34 cellular contexts compared by ENCODE assay signal in the genomic region with DNA sequence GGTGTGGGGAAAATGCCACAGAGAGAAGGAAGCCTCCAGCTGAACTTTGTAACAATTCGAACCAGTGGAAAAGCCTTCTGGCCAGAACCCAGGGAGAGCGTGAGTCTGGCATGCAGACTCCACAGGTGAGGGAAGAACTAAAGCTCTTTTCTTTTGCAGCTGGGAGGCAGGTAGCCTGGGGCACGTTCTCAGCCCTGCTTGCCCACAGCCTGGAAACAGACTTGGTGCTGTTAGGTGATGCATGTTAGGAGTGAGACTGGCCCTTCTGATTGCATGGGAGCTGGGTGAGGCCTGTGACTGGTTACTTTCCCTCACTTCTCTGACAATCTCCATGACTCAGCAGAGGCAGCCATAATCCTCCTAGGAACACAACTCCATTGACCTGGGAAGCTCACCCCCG.
"Had no signal": no experiment of that assay in that cellular context is flagged by ENCODE, and none has a peak within 500 bp of the region (broad histone marks: within the 10 kb centered on the region; RNA-seq: fewer than 3 reads in every experiment).

No MANE protein-coding gene starts in this region.

- H3K27ac Mint-ChIP-seq: activated B cell treated with CpG ODN at 0.5 μM for 24 hours; activated CD4-positive, alpha-beta memory T cell treated with anti-CD3 and anti-CD28 coated beads for 36 hours; activated CD4-positive, alpha-beta T cell treated with anti-CD3 and anti-CD28 coated beads, Interleukin-2, amount 10 ng/mL, durations not matched to agents 24 days and 14 days; activated CD8-positive, alpha-beta T cell treated with anti-CD3 and anti-CD28 coated beads for 36 hours; activated naive CD4-positive, alpha-beta T cell treated with anti-CD3 and anti-CD28 coated beads for 36 hours; activated naive CD8-positive, alpha-beta T cell treated with anti-CD3 and anti-CD28 coated beads for 36 hours; activated T-cell treated with anti-CD3 and anti-CD28 coated beads, Interleukin-2, amount 50 U/mL, for 72 hours; activated T-helper 1 cell treated with anti-CD3 and anti-CD28 coated beads, Interleukin-12 subunit alpha, Interleukin-12 subunit beta, Interleukin-2, Interleukin-4 antibody, amounts not matched to agents 30 ng/mL and 10 ng/mL and 1 ng/mL, durations not matched to agents 14 hours and 24 hours and 36 hours; activated T-helper 17 cell treated with anti-CD3 and anti-CD28 coated beads, Interleukin-2, amount 50 U/mL, for 72 hours; brain; T-helper 1 cell treated with Interleukin-12 subunit alpha and Interleukin-12 subunit beta and Interleukin-4 antibody, amounts not matched to agents 30 μg/mL and 1 μg/mL, for 36 hours; T-helper 2 cell treated with Interferon-gamma antibody and Interleukin-4, amounts not matched to agents 5 μg/mL and 100 μg/mL, for 36 hours had no signal

- H3K36me3 Mint-ChIP-seq: activated CD4-positive, alpha-beta memory T cell treated with anti-CD3 and anti-CD28 coated beads for 36 hours; activated naive CD4-positive, alpha-beta T cell treated with anti-CD3 and anti-CD28 coated beads, Interleukin-2, amount 50 U/mL, for 72 hours; activated naive CD8-positive, alpha-beta T cell treated with anti-CD3 and anti-CD28 coated beads for 36 hours; brain had no signal

- H3K4me1 Mint-ChIP-seq: activated B cell treated with CpG ODN at 0.5 μM for 24 hours; activated CD4-positive, alpha-beta T cell treated with anti-CD3 and anti-CD28 coated beads, Interleukin-2, amount 10 ng/mL, durations not matched to agents 24 days and 14 days; activated naive CD8-positive, alpha-beta T cell treated with anti-CD3 and anti-CD28 coated beads for 36 hours; activated T-helper 17 cell treated with anti-CD3 and anti-CD28 coated beads, Interleukin-2, amount 50 U/mL, for 72 hours; brain; central memory CD8-positive, alpha-beta T cell had no signal

- H3K9me3 Mint-ChIP-seq: activated CD4-positive, alpha-beta memory T cell treated with anti-CD3 and anti-CD28 coated beads for 36 hours; activated T-cell treated with anti-CD3 and anti-CD28 coated beads, Interleukin-2, amount 50 U/mL, for 72 hours; activated T-helper 1 cell treated with anti-CD3 and anti-CD28 coated beads, Interleukin-12 subunit alpha, Interleukin-12 subunit beta, Interleukin-2, Interleukin-4 antibody, amounts not matched to agents 30 ng/mL and 10 ng/mL and 1 ng/mL, durations not matched to agents 14 hours and 24 hours and 36 hours; central memory CD8-positive, alpha-beta T cell; T-helper 2 cell treated with Interferon-gamma antibody and Interleukin-4, amounts not matched to agents 5 μg/mL and 100 μg/mL, for 36 hours had no signal

- H3K4me3 Mint-ChIP-seq: activated B cell treated with CpG ODN at 0.5 μM for 24 hours; activated CD4-positive, alpha-beta memory T cell treated with anti-CD3 and anti-CD28 coated beads for 36 hours; activated CD4-positive, alpha-beta T cell treated with anti-CD3 and anti-CD28 coated beads, Interleukin-2, amount 10 ng/mL, durations not matched to agents 24 days and 14 days; activated CD8-positive, alpha-beta T cell treated with anti-CD3 and anti-CD28 coated beads for 36 hours; activated naive CD4-positive, alpha-beta T cell treated with anti-CD3 and anti-CD28 coated beads for 36 hours; activated naive CD8-positive, alpha-beta T cell treated with anti-CD3 and anti-CD28 coated beads for 36 hours; activated T-cell treated with anti-CD3 and anti-CD28 coated beads, Interleukin-2, amount 50 U/mL, for 4 hours; activated T-cell treated with anti-CD3 and anti-CD28 coated beads, Interleukin-2, amount 50 U/mL, for 72 hours; activated T-helper 1 cell treated with anti-CD3 and anti-CD28 coated beads, Interleukin-12 subunit alpha, Interleukin-12 subunit beta, Interleukin-2, Interleukin-4 antibody, amounts not matched to agents 30 ng/mL and 10 ng/mL and 1 ng/mL, durations not matched to agents 14 hours and 24 hours and 36 hours; activated T-helper 17 cell treated with anti-CD3 and anti-CD28 coated beads, Interleukin-2, amount 50 U/mL, for 72 hours; brain; central memory CD8-positive, alpha-beta T cell; T-helper 1 cell treated with Interleukin-12 subunit alpha and Interleukin-12 subunit beta and Interleukin-4 antibody, amounts not matched to agents 30 μg/mL and 1 μg/mL, for 36 hours; T-helper 2 cell treated with Interferon-gamma antibody and Interleukin-4, amounts not matched to agents 5 μg/mL and 100 μg/mL, for 36 hours had no signal

- DNase-seq: activated B cell treated with CpG ODN at 0.5 μM for 24 hours; activated CD4-positive, alpha-beta memory T cell treated with anti-CD3 and anti-CD28 coated beads for 36 hours; activated CD4-positive, alpha-beta T cell treated with anti-CD3 and anti-CD28 coated beads for 4 hours; activated CD4-positive, alpha-beta T cell treated with anti-CD3 and anti-CD28 coated beads, Interleukin-2, amount 50 U/mL, for 1 hour; activated CD4-positive, alpha-beta T cell treated with anti-CD3 and anti-CD28 coated beads, Interleukin-2, amount 50 U/mL, for 4 hours; activated CD4-positive, CD25-positive, alpha-beta regulatory T cell treated with anti-CD3 and anti-CD28 coated beads, Interleukin-2, amount 50 U/mL, for 72 hours; activated CD8-positive, alpha-beta memory T cell treated with anti-CD3 and anti-CD28 coated beads, Interleukin-2, amount 50 U/mL, for 4 hours; activated CD8-positive, alpha-beta T cell treated with anti-CD3 and anti-CD28 coated beads for 36 hours; activated effector memory CD4-positive, alpha-beta T cell treated with anti-CD3 and anti-CD28 coated beads, Interleukin-2, amount 50 U/mL, for 16 hours; activated gamma-delta T cell treated with Interleukin-2 at 50 U/mL for 16 hours; activated naive CD4-positive, alpha-beta T cell; activated naive CD4-positive, alpha-beta T cell treated with anti-CD3 and anti-CD28 coated beads for 36 hours; activated naive CD8-positive, alpha-beta T cell treated with anti-CD3 and anti-CD28 coated beads for 36 hours; activated T-cell treated with anti-CD3 and anti-CD28 coated beads for 4 hours; activated T-cell treated with anti-CD3 and anti-CD28 coated beads, Interleukin-2, amount 50 U/mL, for 1 hour; activated T-cell treated with anti-CD3 and anti-CD28 coated beads, Interleukin-2, amount 50 U/mL, for 4 hours; activated T-cell treated with anti-CD3 and anti-CD28 coated beads, Interleukin-2, amount 50 U/mL, for 72 hours; adrenal gland; amniotic stem cell; aorta; caudate nucleus; cerebellar nuclear complex; T-helper 1 cell; T-helper 2 cell; T-helper 9 cell had no signal

- H3K4me3 ChIP-seq: adrenal gland, cardiac muscle cell had no signal

- ATAC-seq: activated CD8-positive, alpha-beta T cell treated with anti-CD3 and anti-CD28 coated beads for 36 hours; activated naive CD4-positive, alpha-beta T cell treated with anti-CD3 and anti-CD28 coated beads, Interleukin-2, amount 50 U/mL, for 72 hours; activated T-cell treated with anti-CD3 and anti-CD28 coated beads, Interleukin-2, amount 50 U/mL, for 4 hours; activated T-cell treated with anti-CD3 and anti-CD28 coated beads, Interleukin-2, amount 50 U/mL, for 72 hours; activated T-helper 17 cell treated with anti-CD3 and anti-CD28 coated beads, Interleukin-2, amount 50 U/mL, for 72 hours had no signal
